Comparison of ENCODE assay signal across 8 cellular contexts in the genomic region with DNA sequence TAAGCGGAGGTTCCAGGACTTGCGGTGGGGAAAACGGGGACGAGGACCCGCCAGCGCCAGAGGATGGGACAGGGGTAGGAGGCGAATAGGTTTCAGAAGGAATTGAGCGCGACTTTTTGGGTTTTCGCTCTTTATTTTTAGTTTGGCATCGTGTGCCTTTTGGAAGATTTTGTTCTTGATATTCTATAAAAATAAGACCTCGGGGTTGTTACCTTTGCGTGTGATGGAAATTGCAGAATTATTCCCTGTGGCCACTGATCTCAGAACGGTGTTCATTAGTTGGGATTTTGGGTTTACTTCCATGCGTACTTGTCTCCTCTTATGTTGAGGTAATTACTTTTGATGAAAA. TPM values are rescaled to one million over a fixed set of nuclear protein-coding genes. Genes with fewer than 3 reads are reported as not detected.
DNase-seq lines count a peak whose midpoint lies in the region; ATAC-seq and TF ChIP-seq lines count a peak whose summit lies in the region.

No MANE protein-coding gene starts in this region.

- POLR2A ChIA-PET in AG04449 (lab: Yijun Ruan, JAX), result interaction anchor here (1.0 kb wide), 2 partner anchors 8 to 97 kb away, joined by 3 read pairs; no protein-coding TSS in a partner anchor

- TF ChIP-seq CTCF in AG04449 (IDR thresholded peaks at IDR 0.05; ENCODE audit: insufficient read depth, low read length, missing control alignments) (no peak), choroid plexus epithelial cell (conservative IDR thresholded peaks at IDR 0.05; ENCODE audit: low read depth, low read length) (no peak)

- H3K36me3 Mint-ChIP-seq in IgD-negative memory B cell, result peaks cover 3% of the 10 kb centered on the region
- H3K36me3 Mint-ChIP-seq in naive B cell, result no peaks in the 10 kb centered on the region

- H3K4me3 Mint-ChIP-seq in IgD-negative memory B cell (peak overlapping the region; percentile 97 to 100 (median 98)), naive B cell (peak overlapping the region; percentile 92 to 99 (median 97))

- H3K27ac Mint-ChIP-seq in IgD-negative memory B cell (peak overlapping the region; percentile 46 to 94 (median 88)), naive B cell (peak overlapping the region in 5 of 6 donors; percentile 92 to 98 (median 96))

- H3K27me3 Mint-ChIP-seq in IgD-negative memory B cell (peaks cover 10% of the 10 kb centered on the region), naive B cell (peaks cover 8 to 13% (median 12%) of the 10 kb centered on the region in 3 donors)

- DNase-seq in AG04449 (ENCODE audit: low read depth, low spot score) (no peak), choroid plexus epithelial cell (ENCODE audit: low read depth) (no peak), naive B cell (no peak), AML-193 (lab: John Stamatoyannopoulos, UW) (no peak)

- H3K9me3 Mint-ChIP-seq in IgD-negative memory B cell (no peaks in the 10 kb centered on the region), naive B cell (no peaks in the 10 kb centered on the region)

- H3K4me3 ChIP-seq in AG04449 (ENCODE audit: low read depth, low read length) (peak overlapping the region; percentile 82), choroid plexus epithelial cell (ENCODE audit: low read depth, low read length) (peak overlapping the region; percentile 85)

- CTCF ChIA-PET in AG04449 (lab: Yijun Ruan, JAX), result interaction anchor here (1.4 to 1.6 kb wide), 2 partner anchors 118 to 310 kb away, joined by 4 to 8 read pairs; no protein-coding TSS in a partner anchor

- H3K4me1 Mint-ChIP-seq in IgD-negative memory B cell (peaks cover 9 to 19% (median 14%) of the 10 kb centered on the region in 3 donors), naive B cell (peaks cover 5 to 23% (median 18%) of the 10 kb centered on the region in 3 donors)

- ATAC-seq in naive B cell (ENCODE audit: low read depth in 2 of 2) (no peak), HG02678 (IDR thresholded peaks at IDR 0.05; ENCODE audit: unreplicated experiment) (no peak), HG03175 (IDR thresholded peaks at IDR 0.05; ENCODE audit: unreplicated experiment) (no peak), GM19452 (IDR thresholded peaks at IDR 0.05; ENCODE audit: unreplicated experiment) (no peak)

RNA-seq across cellular contexts. Expression of a gene that starts 0.5 kb away (rescaled TPM):
- polyA plus RNA-seq in IgD-negative memory B cell (2.6 TPM), naive B cell (ENCODE audit: low read depth in 6 of 6) (10 to 100 TPM in 1 of 6 donors, 1 to 10 TPM in 5; 4.0 to 25.8 (median 8.0) TPM)

RNA-seq across cellular contexts. Expression of a gene that starts 30.4 kb away (rescaled TPM):
- polyA plus RNA-seq in IgD-negative memory B cell (not detected), naive B cell (ENCODE audit: low read depth in 6 of 6) (not detected)
